ENCODE assay signal across 1 cellular context in the genomic region with DNA sequence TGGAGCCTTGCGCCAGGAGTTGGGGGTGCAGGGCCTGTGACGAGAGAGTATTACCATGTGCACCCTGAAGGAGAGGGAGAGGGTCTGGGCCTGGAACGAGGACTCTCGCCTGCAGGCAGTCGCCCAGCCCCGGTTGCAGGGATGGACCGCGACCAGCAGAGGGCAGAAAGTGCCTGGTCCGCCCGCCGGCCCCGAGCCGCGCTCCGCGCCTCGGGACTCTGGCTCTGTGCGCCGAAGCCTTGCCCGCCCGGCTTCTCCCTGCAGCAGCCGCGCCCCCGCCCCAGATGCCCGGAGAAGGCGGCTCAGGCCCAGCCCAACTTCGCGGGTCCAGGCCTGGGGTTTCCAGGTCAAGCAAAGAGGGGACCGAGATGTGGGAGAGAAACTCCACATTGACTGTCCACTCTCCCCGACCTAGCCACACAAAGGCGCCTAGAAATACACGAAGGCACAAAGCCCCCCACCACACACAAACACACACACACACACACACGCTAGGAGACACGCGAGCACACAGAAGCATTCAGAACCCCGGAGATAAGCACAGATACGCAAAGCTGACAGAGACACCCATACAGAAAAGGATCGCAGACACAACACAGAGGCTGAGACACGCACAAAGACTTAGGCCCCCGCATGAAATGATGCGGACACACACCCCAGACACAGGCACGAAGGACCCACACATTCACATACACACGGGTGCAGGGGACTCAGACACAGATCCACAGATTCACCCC.
A peak's percentile ranks its signal among the peaks of the same experiment; 100 is the strongest.
TF ChIP-seq lines count a peak whose summit lies in the region.

No MANE protein-coding gene starts in this region.

TF ChIP-seq in HEK293, 187 proteins besides CTCF, POLR2A, EP300 and RAD21 (continued from another document and continues in another):
- peak; percentile 93 for TF ChIP-seq ZNF335 (tag by site-specific recombination; conservative IDR thresholded peaks at IDR 0.05)
- TF ChIP-seq TCF7L2 (IDR thresholded peaks at IDR 0.05; ENCODE audit: borderline replicate concordance, low read depth, low read length): no peak
- no peak for TF ChIP-seq ZNF114 (tag by site-specific recombination; IDR thresholded peaks at IDR 0.05)
- no peak for TF ChIP-seq ZNF311 (tag by site-specific recombination; IDR thresholded peaks at IDR 0.05; ENCODE audit: borderline replicate concordance)
- TF ChIP-seq, protein P1, sequence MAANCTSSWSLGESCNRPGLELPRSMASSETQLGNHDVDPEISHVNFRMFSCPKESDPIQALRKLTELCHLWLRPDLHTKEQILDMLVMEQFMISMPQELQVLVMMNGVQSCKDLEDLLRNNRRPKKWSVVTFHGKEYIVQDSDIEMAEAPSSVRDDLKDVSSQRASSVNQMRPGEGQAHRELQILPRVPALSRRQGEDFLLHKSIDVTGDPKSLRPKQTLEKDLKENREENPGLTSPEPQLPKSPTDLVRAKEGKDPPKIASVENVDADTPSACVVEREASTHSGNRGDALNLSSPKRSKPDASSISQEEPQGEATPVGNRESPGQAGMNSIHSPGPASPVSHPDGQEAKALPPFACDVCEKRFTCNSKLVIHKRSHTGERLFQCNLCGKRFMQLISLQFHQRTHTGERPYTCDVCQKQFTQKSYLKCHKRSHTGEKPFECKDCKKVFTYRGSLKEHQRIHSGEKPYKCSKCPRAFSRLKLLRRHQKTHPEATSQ (tag by site-specific recombination; IDR thresholded peaks at IDR 0.05): no peak
- TF ChIP-seq OSR2 (tag by site-specific recombination; IDR thresholded peaks at IDR 0.05): peak; percentile 67
- no peak for TF ChIP-seq YY1 (tag by site-specific recombination; IDR thresholded peaks at IDR 0.05)
- no peak for TF ChIP-seq SCRT1 (tag by site-specific recombination; IDR thresholded peaks at IDR 0.05; ENCODE audit: borderline replicate concordance)
- TF ChIP-seq ZNF354C (tag by site-specific recombination; IDR thresholded peaks at IDR 0.05; ENCODE audit: borderline replicate concordance, low read depth): no peak
- TF ChIP-seq, protein P2, sequence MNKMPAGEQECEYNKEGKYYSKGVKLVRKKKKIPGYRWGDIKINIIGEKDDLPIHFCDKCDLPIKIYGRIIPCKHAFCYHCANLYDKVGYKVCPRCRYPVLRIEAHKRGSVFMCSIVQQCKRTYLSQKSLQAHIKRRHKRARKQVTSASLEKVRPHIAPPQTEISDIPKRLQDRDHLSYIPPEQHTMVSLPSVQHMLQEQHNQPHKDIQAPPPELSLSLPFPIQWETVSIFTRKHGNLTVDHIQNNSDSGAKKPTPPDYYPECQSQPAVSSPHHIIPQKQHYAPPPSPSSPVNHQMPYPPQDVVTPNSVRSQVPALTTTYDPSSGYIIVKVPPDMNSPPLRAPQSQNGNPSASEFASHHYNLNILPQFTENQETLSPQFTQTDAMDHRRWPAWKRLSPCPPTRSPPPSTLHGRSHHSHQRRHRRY (tag by site-specific recombination; IDR thresholded peaks at IDR 0.05): no peak
- no peak for TF ChIP-seq ZNF837 (tag by site-specific recombination; IDR thresholded peaks at IDR 0.05)
- TF ChIP-seq ZBTB20 (tag by site-specific recombination; IDR thresholded peaks at IDR 0.05): peak; percentile 94
- TF ChIP-seq, protein P3, sequence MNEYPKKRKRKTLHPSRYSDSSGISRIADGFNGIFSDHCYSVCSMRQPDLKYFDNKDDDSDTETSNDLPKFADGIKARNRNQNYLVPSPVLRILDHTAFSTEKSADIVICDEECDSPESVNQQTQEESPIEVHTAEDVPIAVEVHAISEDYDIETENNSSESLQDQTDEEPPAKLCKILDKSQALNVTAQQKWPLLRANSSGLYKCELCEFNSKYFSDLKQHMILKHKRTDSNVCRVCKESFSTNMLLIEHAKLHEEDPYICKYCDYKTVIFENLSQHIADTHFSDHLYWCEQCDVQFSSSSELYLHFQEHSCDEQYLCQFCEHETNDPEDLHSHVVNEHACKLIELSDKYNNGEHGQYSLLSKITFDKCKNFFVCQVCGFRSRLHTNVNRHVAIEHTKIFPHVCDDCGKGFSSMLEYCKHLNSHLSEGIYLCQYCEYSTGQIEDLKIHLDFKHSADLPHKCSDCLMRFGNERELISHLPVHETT (tag by site-specific recombination; IDR thresholded peaks at IDR 0.05): peak; percentile 62; the same call in 1 of the 2 replicates
- TF ChIP-seq, protein P4, sequence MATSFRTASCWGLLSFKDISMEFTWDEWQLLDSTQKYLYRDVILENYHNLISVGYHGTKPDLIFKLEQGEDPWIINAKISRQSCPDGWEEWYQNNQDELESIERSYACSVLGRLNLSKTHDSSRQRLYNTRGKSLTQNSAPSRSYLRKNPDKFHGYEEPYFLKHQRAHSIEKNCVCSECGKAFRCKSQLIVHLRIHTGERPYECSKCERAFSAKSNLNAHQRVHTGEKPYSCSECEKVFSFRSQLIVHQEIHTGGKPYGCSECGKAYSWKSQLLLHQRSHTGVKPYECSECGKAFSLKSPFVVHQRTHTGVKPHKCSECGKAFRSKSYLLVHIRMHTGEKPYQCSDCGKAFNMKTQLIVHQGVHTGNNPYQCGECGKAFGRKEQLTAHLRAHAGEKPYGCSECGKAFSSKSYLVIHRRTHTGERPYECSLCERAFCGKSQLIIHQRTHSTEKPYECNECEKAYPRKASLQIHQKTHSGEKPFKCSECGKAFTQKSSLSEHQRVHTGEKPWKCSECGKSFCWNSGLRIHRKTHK (tag by site-specific recombination; IDR thresholded peaks at IDR 0.05): no peak
- TF ChIP-seq SALL2 (tag by site-specific recombination; IDR thresholded peaks at IDR 0.05; ENCODE audit: borderline replicate concordance): no peak
- TF ChIP-seq ZNF155 (tag by site-specific recombination; IDR thresholded peaks at IDR 0.05): no peak
- no peak for TF ChIP-seq ZNF433 (tag by site-specific recombination; IDR thresholded peaks at IDR 0.05; ENCODE audit: low read depth)
- TF ChIP-seq ZNF132 (tag by site-specific recombination; IDR thresholded peaks at IDR 0.05; ENCODE audit: borderline replicate concordance): no peak
- TF ChIP-seq ZFP3 (tag by site-specific recombination; IDR thresholded peaks at IDR 0.05; ENCODE audit: low read depth): no peak
- TF ChIP-seq, protein P5, sequence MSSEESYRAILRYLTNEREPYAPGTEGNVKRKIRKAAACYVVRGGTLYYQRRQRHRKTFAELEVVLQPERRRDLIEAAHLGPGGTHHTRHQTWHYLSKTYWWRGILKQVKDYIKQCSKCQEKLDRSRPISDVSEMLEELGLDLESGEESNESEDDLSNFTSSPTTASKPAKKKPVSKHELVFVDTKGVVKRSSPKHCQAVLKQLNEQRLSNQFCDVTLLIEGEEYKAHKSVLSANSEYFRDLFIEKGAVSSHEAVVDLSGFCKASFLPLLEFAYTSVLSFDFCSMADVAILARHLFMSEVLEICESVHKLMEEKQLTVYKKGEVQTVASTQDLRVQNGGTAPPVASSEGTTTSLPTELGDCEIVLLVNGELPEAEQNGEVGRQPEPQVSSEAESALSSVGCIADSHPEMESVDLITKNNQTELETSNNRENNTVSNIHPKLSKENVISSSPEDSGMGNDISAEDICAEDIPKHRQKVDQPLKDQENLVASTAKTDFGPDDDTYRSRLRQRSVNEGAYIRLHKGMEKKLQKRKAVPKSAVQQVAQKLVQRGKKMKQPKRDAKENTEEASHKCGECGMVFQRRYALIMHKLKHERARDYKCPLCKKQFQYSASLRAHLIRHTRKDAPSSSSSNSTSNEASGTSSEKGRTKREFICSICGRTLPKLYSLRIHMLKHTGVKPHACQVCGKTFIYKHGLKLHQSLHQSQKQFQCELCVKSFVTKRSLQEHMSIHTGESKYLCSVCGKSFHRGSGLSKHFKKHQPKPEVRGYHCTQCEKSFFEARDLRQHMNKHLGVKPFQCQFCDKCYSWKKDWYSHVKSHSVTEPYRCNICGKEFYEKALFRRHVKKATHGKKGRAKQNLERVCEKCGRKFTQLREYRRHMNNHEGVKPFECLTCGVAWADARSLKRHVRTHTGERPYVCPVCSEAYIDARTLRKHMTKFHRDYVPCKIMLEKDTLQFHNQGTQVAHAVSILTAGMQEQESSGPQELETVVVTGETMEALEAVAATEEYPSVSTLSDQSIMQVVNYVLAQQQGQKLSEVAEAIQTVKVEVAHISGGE (tag by site-specific recombination; conservative IDR thresholded peaks at IDR 0.05; ENCODE audit: low read depth): no peak
- TF ChIP-seq ZNF768 (tag by site-specific recombination; IDR thresholded peaks at IDR 0.05): no peak; the same call in 1 of the 2 replicates
- peak; percentile 59; the same call in 1 of the 2 replicates for TF ChIP-seq ZNF561 (tag by site-specific recombination; IDR thresholded peaks at IDR 0.05; ENCODE audit: borderline replicate concordance)
- TF ChIP-seq ZNF501 (tag by site-specific recombination; IDR thresholded peaks at IDR 0.05): peak; percentile 70
- TF ChIP-seq ZNF175 (tag by site-specific recombination; IDR thresholded peaks at IDR 0.05): no peak
- TF ChIP-seq ZNF521 (tag by site-specific recombination; IDR thresholded peaks at IDR 0.05): no peak
- TF ChIP-seq ZNF121 (tag by site-specific recombination; IDR thresholded peaks at IDR 0.05): no peak
- no peak for TF ChIP-seq ZNF157 (tag by site-specific recombination; IDR thresholded peaks at IDR 0.05)
- no peak for TF ChIP-seq RBAK (tag by site-specific recombination; IDR thresholded peaks at IDR 0.05)
- TF ChIP-seq ZNF426 (tag by site-specific recombination; IDR thresholded peaks at IDR 0.05): no peak
- no peak for TF ChIP-seq ZNF140 (tag by site-specific recombination; IDR thresholded peaks at IDR 0.05)
- no peak for TF ChIP-seq ZNF600 (tag by site-specific recombination; IDR thresholded peaks at IDR 0.05)
- TF ChIP-seq, protein P6, sequence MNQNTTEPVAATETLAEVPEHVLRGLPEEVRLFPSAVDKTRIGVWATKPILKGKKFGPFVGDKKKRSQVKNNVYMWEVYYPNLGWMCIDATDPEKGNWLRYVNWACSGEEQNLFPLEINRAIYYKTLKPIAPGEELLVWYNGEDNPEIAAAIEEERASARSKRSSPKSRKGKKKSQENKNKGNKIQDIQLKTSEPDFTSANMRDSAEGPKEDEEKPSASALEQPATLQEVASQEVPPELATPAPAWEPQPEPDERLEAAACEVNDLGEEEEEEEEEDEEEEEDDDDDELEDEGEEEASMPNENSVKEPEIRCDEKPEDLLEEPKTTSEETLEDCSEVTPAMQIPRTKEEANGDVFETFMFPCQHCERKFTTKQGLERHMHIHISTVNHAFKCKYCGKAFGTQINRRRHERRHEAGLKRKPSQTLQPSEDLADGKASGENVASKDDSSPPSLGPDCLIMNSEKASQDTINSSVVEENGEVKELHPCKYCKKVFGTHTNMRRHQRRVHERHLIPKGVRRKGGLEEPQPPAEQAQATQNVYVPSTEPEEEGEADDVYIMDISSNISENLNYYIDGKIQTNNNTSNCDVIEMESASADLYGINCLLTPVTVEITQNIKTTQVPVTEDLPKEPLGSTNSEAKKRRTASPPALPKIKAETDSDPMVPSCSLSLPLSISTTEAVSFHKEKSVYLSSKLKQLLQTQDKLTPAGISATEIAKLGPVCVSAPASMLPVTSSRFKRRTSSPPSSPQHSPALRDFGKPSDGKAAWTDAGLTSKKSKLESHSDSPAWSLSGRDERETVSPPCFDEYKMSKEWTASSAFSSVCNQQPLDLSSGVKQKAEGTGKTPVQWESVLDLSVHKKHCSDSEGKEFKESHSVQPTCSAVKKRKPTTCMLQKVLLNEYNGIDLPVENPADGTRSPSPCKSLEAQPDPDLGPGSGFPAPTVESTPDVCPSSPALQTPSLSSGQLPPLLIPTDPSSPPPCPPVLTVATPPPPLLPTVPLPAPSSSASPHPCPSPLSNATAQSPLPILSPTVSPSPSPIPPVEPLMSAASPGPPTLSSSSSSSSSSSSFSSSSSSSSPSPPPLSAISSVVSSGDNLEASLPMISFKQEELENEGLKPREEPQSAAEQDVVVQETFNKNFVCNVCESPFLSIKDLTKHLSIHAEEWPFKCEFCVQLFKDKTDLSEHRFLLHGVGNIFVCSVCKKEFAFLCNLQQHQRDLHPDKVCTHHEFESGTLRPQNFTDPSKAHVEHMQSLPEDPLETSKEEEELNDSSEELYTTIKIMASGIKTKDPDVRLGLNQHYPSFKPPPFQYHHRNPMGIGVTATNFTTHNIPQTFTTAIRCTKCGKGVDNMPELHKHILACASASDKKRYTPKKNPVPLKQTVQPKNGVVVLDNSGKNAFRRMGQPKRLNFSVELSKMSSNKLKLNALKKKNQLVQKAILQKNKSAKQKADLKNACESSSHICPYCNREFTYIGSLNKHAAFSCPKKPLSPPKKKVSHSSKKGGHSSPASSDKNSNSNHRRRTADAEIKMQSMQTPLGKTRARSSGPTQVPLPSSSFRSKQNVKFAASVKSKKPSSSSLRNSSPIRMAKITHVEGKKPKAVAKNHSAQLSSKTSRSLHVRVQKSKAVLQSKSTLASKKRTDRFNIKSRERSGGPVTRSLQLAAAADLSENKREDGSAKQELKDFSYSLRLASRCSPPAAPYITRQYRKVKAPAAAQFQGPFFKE (tag by site-specific recombination; IDR thresholded peaks at IDR 0.05; ENCODE audit: borderline replicate concordance): no peak
- TF ChIP-seq, protein P7, sequence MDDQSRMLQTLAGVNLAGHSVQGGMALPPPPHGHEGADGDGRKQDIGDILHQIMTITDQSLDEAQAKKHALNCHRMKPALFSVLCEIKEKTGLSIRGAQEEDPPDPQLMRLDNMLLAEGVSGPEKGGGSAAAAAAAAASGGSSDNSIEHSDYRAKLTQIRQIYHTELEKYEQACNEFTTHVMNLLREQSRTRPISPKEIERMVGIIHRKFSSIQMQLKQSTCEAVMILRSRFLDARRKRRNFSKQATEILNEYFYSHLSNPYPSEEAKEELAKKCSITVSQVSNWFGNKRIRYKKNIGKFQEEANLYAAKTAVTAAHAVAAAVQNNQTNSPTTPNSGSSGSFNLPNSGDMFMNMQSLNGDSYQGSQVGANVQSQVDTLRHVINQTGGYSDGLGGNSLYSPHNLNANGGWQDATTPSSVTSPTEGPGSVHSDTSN (CRISPR knock-in tag; IDR thresholded peaks at IDR 0.05): no peak
